ENCODE assay signal across 1 cellular context in genomic region chr1:56473582-56474270, GRCh38.
TF ChIP-seq lines count a peak whose summit lies in the region.

No MANE protein-coding gene starts in this region.

TF ChIP-seq in IMR-90, 13 proteins besides CTCF, POLR2A, EP300 and RAD21:
- no peak for TF ChIP-seq ELK1 (IDR thresholded peaks at IDR 0.05; ENCODE audit: borderline replicate concordance, low read depth, low read length)
- no peak for TF ChIP-seq MAZ (IDR thresholded peaks at IDR 0.05; ENCODE audit: borderline replicate concordance, low read depth, low read length)
- TF ChIP-seq CEBPB (IDR thresholded peaks at IDR 0.05; ENCODE audit: low read depth, low read length): no peak
- TF ChIP-seq FOS (IDR thresholded peaks at IDR 0.05; ENCODE audit: low read depth, low read length): no peak
- no peak for TF ChIP-seq RCOR1 (IDR thresholded peaks at IDR 0.05; ENCODE audit: insufficient replicate concordance, low read length)
- TF ChIP-seq BHLHE40 (IDR thresholded peaks at IDR 0.05; ENCODE audit: low read depth, low read length): no peak
- no peak for TF ChIP-seq NFE2L2 (IDR thresholded peaks at IDR 0.05; ENCODE audit: low read depth, low read length)
- TF ChIP-seq MAFK (IDR thresholded peaks at IDR 0.05; ENCODE audit: low read depth, low read length): no peak
- TF ChIP-seq MXI1 (IDR thresholded peaks at IDR 0.05; ENCODE audit: borderline replicate concordance, low read depth, low read length): no peak
- TF ChIP-seq SMC3 (IDR thresholded peaks at IDR 0.05; ENCODE audit: low read depth, low read length): no peak
- no peak for TF ChIP-seq USF2 (IDR thresholded peaks at IDR 0.05; ENCODE audit: low read depth, low read length)
- no peak for TF ChIP-seq RFX5 (IDR thresholded peaks at IDR 0.05; ENCODE audit: low read depth, low read length)
- no peak for TF ChIP-seq CHD1 (IDR thresholded peaks at IDR 0.05; ENCODE audit: low read depth, low read length)
TF ChIP-seq in IMR-90: peak in this region for 0.
